Comparison of ENCODE assay signal across 1 cellular context in the genomic region with DNA sequence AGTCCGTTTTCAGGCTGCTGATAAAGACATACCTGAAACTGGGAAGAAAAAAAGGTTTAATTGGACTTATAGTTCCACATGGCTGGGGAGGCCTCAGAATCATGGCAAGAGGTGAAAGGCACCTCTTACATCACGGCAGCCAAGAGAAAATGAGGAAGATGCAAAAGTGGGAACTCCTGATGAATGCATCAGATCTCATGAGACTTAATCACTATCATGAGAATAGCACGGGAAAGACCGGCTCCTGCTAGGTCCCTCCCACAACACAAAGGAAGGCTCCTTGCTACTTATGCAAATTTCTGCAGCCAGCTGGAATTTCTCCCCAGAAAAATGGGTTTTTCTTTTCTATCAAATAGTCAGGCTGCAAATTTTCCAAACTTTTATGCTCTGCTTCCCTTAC.
TF ChIP-seq lines count a peak whose summit lies in the region.

No MANE protein-coding gene starts in this region.

TF ChIP-seq in GM23338, 12 proteins besides CTCF, POLR2A, EP300 and RAD21 (continued from another document):
- TF ChIP-seq, protein P1, sequence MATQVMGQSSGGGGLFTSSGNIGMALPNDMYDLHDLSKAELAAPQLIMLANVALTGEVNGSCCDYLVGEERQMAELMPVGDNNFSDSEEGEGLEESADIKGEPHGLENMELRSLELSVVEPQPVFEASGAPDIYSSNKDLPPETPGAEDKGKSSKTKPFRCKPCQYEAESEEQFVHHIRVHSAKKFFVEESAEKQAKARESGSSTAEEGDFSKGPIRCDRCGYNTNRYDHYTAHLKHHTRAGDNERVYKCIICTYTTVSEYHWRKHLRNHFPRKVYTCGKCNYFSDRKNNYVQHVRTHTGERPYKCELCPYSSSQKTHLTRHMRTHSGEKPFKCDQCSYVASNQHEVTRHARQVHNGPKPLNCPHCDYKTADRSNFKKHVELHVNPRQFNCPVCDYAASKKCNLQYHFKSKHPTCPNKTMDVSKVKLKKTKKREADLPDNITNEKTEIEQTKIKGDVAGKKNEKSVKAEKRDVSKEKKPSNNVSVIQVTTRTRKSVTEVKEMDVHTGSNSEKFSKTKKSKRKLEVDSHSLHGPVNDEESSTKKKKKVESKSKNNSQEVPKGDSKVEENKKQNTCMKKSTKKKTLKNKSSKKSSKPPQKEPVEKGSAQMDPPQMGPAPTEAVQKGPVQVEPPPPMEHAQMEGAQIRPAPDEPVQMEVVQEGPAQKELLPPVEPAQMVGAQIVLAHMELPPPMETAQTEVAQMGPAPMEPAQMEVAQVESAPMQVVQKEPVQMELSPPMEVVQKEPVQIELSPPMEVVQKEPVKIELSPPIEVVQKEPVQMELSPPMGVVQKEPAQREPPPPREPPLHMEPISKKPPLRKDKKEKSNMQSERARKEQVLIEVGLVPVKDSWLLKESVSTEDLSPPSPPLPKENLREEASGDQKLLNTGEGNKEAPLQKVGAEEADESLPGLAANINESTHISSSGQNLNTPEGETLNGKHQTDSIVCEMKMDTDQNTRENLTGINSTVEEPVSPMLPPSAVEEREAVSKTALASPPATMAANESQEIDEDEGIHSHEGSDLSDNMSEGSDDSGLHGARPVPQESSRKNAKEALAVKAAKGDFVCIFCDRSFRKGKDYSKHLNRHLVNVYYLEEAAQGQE (IDR thresholded peaks at IDR 0.05; ENCODE audit: unreplicated experiment) = no peak
- TF ChIP-seq EZH2phosphoT487 (IDR thresholded peaks at IDR 0.05; ENCODE audit: unreplicated experiment) (no peak), STAT1 (IDR thresholded peaks at IDR 0.05; ENCODE audit: unreplicated experiment) (no peak), JUNB (IDR thresholded peaks at IDR 0.05; ENCODE audit: unreplicated experiment) (no peak), ZNF114 (CRISPR knock-in tag; IDR thresholded peaks at IDR 0.05) (no peak), CREB1 (CRISPR knock-in tag; IDR thresholded peaks at IDR 0.05; ENCODE audit: low read depth) (no peak), NANOG (IDR thresholded peaks at IDR 0.05; ENCODE audit: borderline replicate concordance) (no peak), ZNF331 (CRISPR knock-in tag; IDR thresholded peaks at IDR 0.05; ENCODE audit: low read depth) (no peak), POLR2AphosphoS5 (IDR thresholded peaks at IDR 0.05; ENCODE audit: low read depth) (no peak)
- TF ChIP-seq, protein P2, sequence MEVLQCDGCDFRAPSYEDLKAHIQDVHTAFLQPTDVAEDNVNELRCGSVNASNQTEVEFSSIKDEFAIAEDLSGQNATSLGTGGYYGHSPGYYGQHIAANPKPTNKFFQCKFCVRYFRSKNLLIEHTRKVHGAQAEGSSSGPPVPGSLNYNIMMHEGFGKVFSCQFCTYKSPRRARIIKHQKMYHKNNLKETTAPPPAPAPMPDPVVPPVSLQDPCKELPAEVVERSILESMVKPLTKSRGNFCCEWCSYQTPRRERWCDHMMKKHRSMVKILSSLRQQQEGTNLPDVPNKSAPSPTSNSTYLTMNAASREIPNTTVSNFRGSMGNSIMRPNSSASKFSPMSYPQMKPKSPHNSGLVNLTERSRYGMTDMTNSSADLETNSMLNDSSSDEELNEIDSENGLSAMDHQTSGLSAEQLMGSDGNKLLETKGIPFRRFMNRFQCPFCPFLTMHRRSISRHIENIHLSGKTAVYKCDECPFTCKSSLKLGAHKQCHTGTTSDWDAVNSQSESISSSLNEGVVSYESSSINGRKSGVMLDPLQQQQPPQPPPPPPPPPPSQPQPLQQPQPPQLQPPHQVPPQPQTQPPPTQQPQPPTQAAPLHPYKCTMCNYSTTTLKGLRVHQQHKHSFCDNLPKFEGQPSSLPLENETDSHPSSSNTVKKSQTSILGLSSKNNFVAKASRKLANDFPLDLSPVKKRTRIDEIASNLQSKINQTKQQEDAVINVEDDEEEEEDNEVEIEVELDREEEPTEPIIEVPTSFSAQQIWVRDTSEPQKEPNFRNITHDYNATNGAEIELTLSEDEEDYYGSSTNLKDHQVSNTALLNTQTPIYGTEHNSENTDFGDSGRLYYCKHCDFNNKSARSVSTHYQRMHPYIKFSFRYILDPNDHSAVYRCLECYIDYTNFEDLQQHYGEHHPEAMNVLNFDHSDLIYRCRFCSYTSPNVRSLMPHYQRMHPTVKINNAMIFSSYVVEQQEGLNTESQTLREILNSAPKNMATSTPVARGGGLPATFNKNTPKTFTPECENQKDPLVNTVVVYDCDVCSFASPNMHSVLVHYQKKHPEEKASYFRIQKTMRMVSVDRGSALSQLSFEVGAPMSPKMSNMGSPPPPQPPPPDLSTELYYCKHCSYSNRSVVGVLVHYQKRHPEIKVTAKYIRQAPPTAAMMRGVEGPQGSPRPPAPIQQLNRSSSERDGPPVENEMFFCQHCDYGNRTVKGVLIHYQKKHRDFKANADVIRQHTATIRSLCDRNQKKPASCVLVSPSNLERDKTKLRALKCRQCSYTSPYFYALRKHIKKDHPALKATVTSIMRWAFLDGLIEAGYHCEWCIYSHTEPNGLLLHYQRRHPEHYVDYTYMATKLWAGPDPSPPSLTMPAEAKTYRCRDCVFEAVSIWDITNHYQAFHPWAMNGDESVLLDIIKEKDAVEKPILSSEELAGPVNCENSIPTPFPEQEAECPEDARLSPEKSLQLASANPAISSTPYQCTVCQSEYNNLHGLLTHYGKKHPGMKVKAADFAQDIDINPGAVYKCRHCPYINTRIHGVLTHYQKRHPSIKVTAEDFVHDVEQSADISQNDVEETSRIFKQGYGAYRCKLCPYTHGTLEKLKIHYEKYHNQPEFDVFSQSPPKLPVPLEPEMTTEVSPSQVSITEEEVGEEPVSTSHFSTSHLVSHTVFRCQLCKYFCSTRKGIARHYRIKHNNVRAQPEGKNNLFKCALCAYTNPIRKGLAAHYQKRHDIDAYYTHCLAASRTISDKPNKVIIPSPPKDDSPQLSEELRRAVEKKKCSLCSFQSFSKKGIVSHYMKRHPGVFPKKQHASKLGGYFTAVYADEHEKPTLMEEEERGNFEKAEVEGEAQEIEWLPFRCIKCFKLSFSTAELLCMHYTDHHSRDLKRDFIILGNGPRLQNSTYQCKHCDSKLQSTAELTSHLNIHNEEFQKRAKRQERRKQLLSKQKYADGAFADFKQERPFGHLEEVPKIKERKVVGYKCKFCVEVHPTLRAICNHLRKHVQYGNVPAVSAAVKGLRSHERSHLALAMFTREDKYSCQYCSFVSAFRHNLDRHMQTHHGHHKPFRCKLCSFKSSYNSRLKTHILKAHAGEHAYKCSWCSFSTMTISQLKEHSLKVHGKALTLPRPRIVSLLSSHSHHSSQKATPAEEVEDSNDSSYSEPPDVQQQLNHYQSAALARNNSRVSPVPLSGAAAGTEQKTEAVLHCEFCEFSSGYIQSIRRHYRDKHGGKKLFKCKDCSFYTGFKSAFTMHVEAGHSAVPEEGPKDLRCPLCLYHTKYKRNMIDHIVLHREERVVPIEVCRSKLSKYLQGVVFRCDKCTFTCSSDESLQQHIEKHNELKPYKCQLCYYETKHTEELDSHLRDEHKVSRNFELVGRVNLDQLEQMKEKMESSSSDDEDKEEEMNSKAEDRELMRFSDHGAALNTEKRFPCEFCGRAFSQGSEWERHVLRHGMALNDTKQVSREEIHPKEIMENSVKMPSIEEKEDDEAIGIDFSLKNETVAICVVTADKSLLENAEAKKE (CRISPR knock-in tag; IDR thresholded peaks at IDR 0.05) = no peak
- TF ChIP-seq, protein P3, sequence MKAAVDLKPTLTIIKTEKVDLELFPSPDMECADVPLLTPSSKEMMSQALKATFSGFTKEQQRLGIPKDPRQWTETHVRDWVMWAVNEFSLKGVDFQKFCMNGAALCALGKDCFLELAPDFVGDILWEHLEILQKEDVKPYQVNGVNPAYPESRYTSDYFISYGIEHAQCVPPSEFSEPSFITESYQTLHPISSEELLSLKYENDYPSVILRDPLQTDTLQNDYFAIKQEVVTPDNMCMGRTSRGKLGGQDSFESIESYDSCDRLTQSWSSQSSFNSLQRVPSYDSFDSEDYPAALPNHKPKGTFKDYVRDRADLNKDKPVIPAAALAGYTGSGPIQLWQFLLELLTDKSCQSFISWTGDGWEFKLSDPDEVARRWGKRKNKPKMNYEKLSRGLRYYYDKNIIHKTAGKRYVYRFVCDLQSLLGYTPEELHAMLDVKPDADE (IDR thresholded peaks at IDR 0.05) = no peak
